16 cellular contexts compared by ENCODE assay signal in genomic region chr22:19515654-19516377, GRCh38. TPM values are rescaled to one million over a fixed set of nuclear protein-coding genes. Genes with fewer than 3 reads are reported as not detected.
DNase-seq lines count a peak whose midpoint lies in the region; ATAC-seq and TF ChIP-seq lines count a peak whose summit lies in the region.
"Had no signal": no experiment of that assay in that cellular context is flagged by ENCODE, and none has a peak within 500 bp of the region (broad histone marks: within the 10 kb centered on the region; RNA-seq: fewer than 3 reads in every experiment).

No MANE protein-coding gene starts in this region.

- no peaks in the 10 kb centered on the region for H3K9me3 Mint-ChIP-seq in activated naive CD4-positive, alpha-beta T cell treated with anti-CD3 and anti-CD28 coated beads, Interleukin-2, amount 10 ng/mL, durations not matched to agents 7 days and 5 days
- H3K9me3 Mint-ChIP-seq: H9 had no signal

- CTCF ChIA-PET in activated naive CD4-positive, alpha-beta T cell treated with anti-CD3 and anti-CD28 coated beads, Interleukin-2, amount 10 ng/mL, durations not matched to agents 7 days and 5 days (lab: Charles Lee) = interaction anchor here (1.1 kb wide), 1 partner anchor 113 kb away, joined by 4 read pairs; no protein-coding TSS in a partner anchor

- H2AFZ ChIP-seq in hepatocyte (no peak overlapping the region), Karpas-422 (ENCODE audit: low read length) (no peak overlapping the region)

- no peak for DNase-seq in activated naive CD4-positive, alpha-beta T cell treated with anti-CD3 and anti-CD28 coated beads, Interleukin-2, amount 10 ng/mL, durations not matched to agents 7 days and 5 days
- DNase-seq in activated naive CD4-positive, alpha-beta T cell (lab: John Stamatoyannopoulos, UW) = no peak
- peak; percentile 71 for DNase-seq in mesenteric fat pad (ENCODE audit: low spot score)
- DNase-seq in upper lobe of right lung = peak; percentile 61
- no peak for DNase-seq in hepatocyte (ENCODE audit: low spot score)
- no peak for DNase-seq in Karpas-422
- no peak for DNase-seq in HCEC 1CT
- DNase-seq: 8988T, H9, NCI-H1436 treated with DMSO at 0.1 percent for 48 hours, NCI-H446 treated with DMSO at 0.1 percent for 48 hours had no signal

- H4K20me1 ChIP-seq in hepatocyte (ENCODE audit: insufficient read depth, poor library complexity, severe bottlenecking) (no peaks in the 10 kb centered on the region), Karpas-422 (ENCODE audit: insufficient read depth, low read depth, low read length) (no peaks in the 10 kb centered on the region)

- H3K9me3 ChIP-seq in upper lobe of right lung (no peaks in the 10 kb centered on the region), hepatocyte (ENCODE audit: low read depth) (no peaks in the 10 kb centered on the region), Karpas-422 (ENCODE audit: low read length) (no peaks in the 10 kb centered on the region)

- 92% methylated on average over 12 of the region's 12 CpGs for WGBS in hepatocyte (ENCODE audit: low lambda C conversion rate, missing lambda C conversion rate)

- no peak overlapping the region for H3K9ac ChIP-seq in Karpas-422 (ENCODE audit: low read length)
- H3K9ac ChIP-seq: BLaER1 treated with 17β-estradiol and CSF1 and Interleukin-3, amounts not matched to agents 10 nM and 100 nM had no signal

- no peak overlapping the region for H3K4me3 Mint-ChIP-seq in activated naive CD4-positive, alpha-beta T cell treated with anti-CD3 and anti-CD28 coated beads, Interleukin-2, amount 10 ng/mL, durations not matched to agents 7 days and 5 days
- H3K4me3 Mint-ChIP-seq: H9 had no signal

- H3K36me3 Mint-ChIP-seq in activated naive CD4-positive, alpha-beta T cell treated with anti-CD3 and anti-CD28 coated beads, Interleukin-2, amount 10 ng/mL, durations not matched to agents 7 days and 5 days = peaks cover 51% of the 10 kb centered on the region

- H3K4me1 ChIP-seq in upper lobe of right lung (no peaks in the 10 kb centered on the region), hepatocyte (ENCODE audit: insufficient read depth) (no peaks in the 10 kb centered on the region), Karpas-422 (ENCODE audit: low read length) (no peaks in the 10 kb centered on the region)
- H3K4me1 ChIP-seq: BLaER1 treated with 17β-estradiol and CSF1 and Interleukin-3, amounts not matched to agents 10 nM and 100 nM had no signal

- TF ChIP-seq CTCF in VCaP (conservative IDR thresholded peaks at IDR 0.05) (no peak), upper lobe of right lung (IDR thresholded peaks at IDR 0.05) (no peak), hepatocyte (IDR thresholded peaks at IDR 0.05; ENCODE audit: poor library complexity) (no peak)

- intact Hi-C loops in upper lobe of right lung (cut with DNase I) = no loop called here

- H3K27ac Mint-ChIP-seq in activated naive CD4-positive, alpha-beta T cell treated with anti-CD3 and anti-CD28 coated beads, Interleukin-2, amount 10 ng/mL, durations not matched to agents 7 days and 5 days = peak overlapping the region; percentile 47
- H3K27ac Mint-ChIP-seq: H9 had no signal

- peaks cover 7% of the 10 kb centered on the region for H3K4me1 Mint-ChIP-seq in activated naive CD4-positive, alpha-beta T cell treated with anti-CD3 and anti-CD28 coated beads, Interleukin-2, amount 10 ng/mL, durations not matched to agents 7 days and 5 days

- no peaks in the 10 kb centered on the region for H3K27me3 Mint-ChIP-seq in activated naive CD4-positive, alpha-beta T cell treated with anti-CD3 and anti-CD28 coated beads, Interleukin-2, amount 10 ng/mL, durations not matched to agents 7 days and 5 days

- H3K36me3 ChIP-seq in upper lobe of right lung = peaks cover 2% of the 10 kb centered on the region
- H3K36me3 ChIP-seq in hepatocyte (replicated peaks; ENCODE audit: insufficient read depth, low read depth) = no peaks in the 10 kb centered on the region
- peaks cover 33% of the 10 kb centered on the region for H3K36me3 ChIP-seq in Karpas-422 (ENCODE audit: insufficient read depth, low read length)

- H3K27me3 ChIP-seq in upper lobe of right lung (no peaks in the 10 kb centered on the region), hepatocyte (no peaks in the 10 kb centered on the region), Karpas-422 (ENCODE audit: low read length) (no peaks in the 10 kb centered on the region)
- H3K27me3 ChIP-seq: BLaER1 treated with 17β-estradiol and CSF1 and Interleukin-3, amounts not matched to agents 10 nM and 100 nM had no signal

- peak overlapping the region; percentile 97; the same call in 1 of the 2 replicates for H3K27ac ChIP-seq in VCaP
- H3K27ac ChIP-seq in upper lobe of right lung = no peak overlapping the region
- no peak overlapping the region for H3K27ac ChIP-seq in hepatocyte
- no peak overlapping the region for H3K27ac ChIP-seq in Karpas-422 (ENCODE audit: low read length)
- H3K27ac ChIP-seq: BLaER1 treated with 17β-estradiol and CSF1 and Interleukin-3, amounts not matched to agents 10 nM and 100 nM had no signal

- H3K79me2 ChIP-seq in hepatocyte (no peaks in the 10 kb centered on the region), Karpas-422 (ENCODE audit: low read length) (no peaks in the 10 kb centered on the region)

- H3K4me3 ChIP-seq in upper lobe of right lung (no peak overlapping the region), hepatocyte (no peak overlapping the region), Karpas-422 (ENCODE audit: low read length) (no peak overlapping the region)
- H3K4me3 ChIP-seq: BLaER1 treated with 17β-estradiol and CSF1 and Interleukin-3, amounts not matched to agents 10 nM and 100 nM had no signal

- ATAC-seq in upper lobe of right lung = no peak
- ATAC-seq: Panc1, Right ventricle myocardium inferior had no signal

- H3K4me2 ChIP-seq in hepatocyte (no peak overlapping the region), Karpas-422 (ENCODE audit: low read depth, low read length, poor library complexity, severe bottlenecking) (no peak overlapping the region)
- H3K4me2 ChIP-seq: BLaER1 treated with 17β-estradiol and CSF1 and Interleukin-3, amounts not matched to agents 10 nM and 100 nM had no signal

- H3K9me2 ChIP-seq in hepatocyte (replicated peaks; ENCODE audit: insufficient read depth) (no peaks in the 10 kb centered on the region), Karpas-422 (replicated peaks; ENCODE audit: insufficient read depth, low read length) (no peaks in the 10 kb centered on the region)

RNA-seq across cellular contexts. Expression of gene CLDN5, which starts 8.4 kb away (rescaled TPM):
- total RNA-seq in mesenteric fat pad (151 TPM), upper lobe of right lung (274 TPM), hepatocyte (4.9 and 8.9 TPM in 2 replicates)
- 9.9 and 12.0 TPM in 2 replicates for polyA plus RNA-seq in hepatocyte
- total RNA-seq in Karpas-422 (2014; rRNA removed; shearing (Covaris generic); ENCODE audit: low replicate concordance) = not detected in 2 replicates
- total RNA-seq: HT1080 had no signal

RNA-seq across cellular contexts. Expression of gene CDC45, which starts 36.1 kb away (rescaled TPM):
- total RNA-seq in mesenteric fat pad = not detected
- 0.58 TPM for total RNA-seq in upper lobe of right lung
- 6.5 and 7.1 TPM in 2 replicates for total RNA-seq in hepatocyte
- polyA plus RNA-seq in hepatocyte = 3.5 and 3.7 TPM in 2 replicates
- 28.1 and 36.5 TPM in 2 replicates for total RNA-seq in Karpas-422 (2014; rRNA removed; shearing (Covaris generic); ENCODE audit: low replicate concordance)

RNA-seq across cellular contexts. Expression of gene UFD1, which starts 36.8 kb away (rescaled TPM):
- total RNA-seq in mesenteric fat pad (55.4 TPM), upper lobe of right lung (43.1 TPM), hepatocyte (48.6 and 51.5 TPM in 2 replicates)
- polyA plus RNA-seq in hepatocyte = 79.1 and 86.0 TPM in 2 replicates
- 91.5 and 94.9 TPM in 2 replicates for total RNA-seq in Karpas-422 (2014; rRNA removed; shearing (Covaris generic); ENCODE audit: low replicate concordance)

Comparison
In these comparisons a context has a peak if more than half of its experiments do, and no peak if none do; other contexts are left out.
1. DNase-seq: peak in mesenteric fat pad (single experiment) and upper lobe of right lung (single experiment); none in activated naive CD4-positive, alpha-beta T cell treated with anti-CD3 and anti-CD28 coated beads, Interleukin-2, amount 10 ng/mL, durations not matched to agents 7 days and 5 days (single experiment), activated naive CD4-positive, alpha-beta T cell (0 of 4), hepatocyte (single experiment), Karpas-422 (single experiment) and HCEC 1CT (single experiment).
2. RNA of gene CLDN5, which starts 8.4 kb away (total RNA-seq): 274 TPM in upper lobe of right lung (single experiment) and 151 TPM in mesenteric fat pad (single experiment); 4.9 to 8.9 TPM in hepatocyte and not detected in Karpas-422; every median in the first group is over 10 times any median in the second.